ENCODE assay signal across 8 cellular contexts in the genomic region with DNA sequence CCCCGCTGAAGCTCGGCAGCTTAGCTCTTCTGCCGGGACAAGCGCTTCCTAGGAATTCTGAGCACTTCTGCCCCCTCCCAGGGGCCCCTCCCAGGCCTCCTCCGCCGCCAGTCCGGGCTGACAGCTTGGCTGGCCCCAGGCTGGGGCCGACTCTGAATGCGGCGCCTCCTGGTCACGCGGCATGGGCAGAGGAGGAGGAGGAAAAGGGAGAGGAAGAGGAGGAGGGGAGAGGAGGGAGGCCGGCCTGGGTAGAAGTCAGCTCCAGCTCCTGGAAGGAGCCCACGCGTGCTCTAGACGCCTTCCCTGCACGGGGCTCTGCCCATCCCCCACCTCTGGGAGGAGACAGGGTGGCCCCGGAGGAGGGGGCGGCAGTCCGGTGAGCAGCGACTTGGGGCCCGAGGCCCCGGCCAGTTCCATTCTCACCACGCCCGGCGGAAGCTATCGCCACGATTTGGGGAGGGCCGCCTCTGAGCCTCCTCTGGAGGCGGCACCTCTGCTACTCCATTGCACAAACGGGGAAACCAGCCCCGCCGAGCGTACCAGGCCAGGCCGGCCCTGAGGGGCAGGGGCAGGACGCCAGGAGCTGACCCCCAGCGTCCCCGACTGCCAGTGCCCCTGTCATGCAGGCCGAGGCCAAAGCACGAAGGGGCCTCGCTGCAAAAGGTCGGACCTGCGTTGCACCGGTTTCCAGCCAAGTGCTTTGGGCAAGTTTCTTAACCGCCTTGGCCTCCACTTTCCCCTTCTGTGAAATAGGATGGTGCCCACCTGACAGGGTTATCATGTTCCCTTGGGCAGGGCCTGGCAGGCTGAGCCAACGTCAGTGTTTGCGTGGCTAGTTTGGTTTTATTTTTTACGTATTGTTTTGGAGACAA. TPM values are rescaled to one million over a fixed set of nuclear protein-coding genes. Genes with fewer than 3 reads are reported as not detected.
A peak's percentile ranks its signal among the peaks of the same experiment; 100 is the strongest.
DNase-seq lines count a peak whose midpoint lies in the region; ATAC-seq and TF ChIP-seq lines count a peak whose summit lies in the region.

No MANE protein-coding gene starts in this region.

- ATAC-seq in natural killer cell treated with Interleukin-12 subunit alpha and Interleukin-12 subunit beta and Interleukin-15 and Interleukin-18, amount 100 ng/mL, for 72 hours, result no peak
- ATAC-seq in HG03460 (IDR thresholded peaks at IDR 0.05; ENCODE audit: unreplicated experiment) (no peak), HG02571 (IDR thresholded peaks at IDR 0.05; ENCODE audit: unreplicated experiment) (no peak)

- H3K36me3 Mint-ChIP-seq in endothelial cell (ENCODE audit: low read depth, unreplicated experiment), result no peaks in the 10 kb centered on the region
- H3K36me3 Mint-ChIP-seq in natural killer cell treated with Interleukin-12 subunit alpha and Interleukin-12 subunit beta and Interleukin-15 and Interleukin-18, amount 100 ng/mL, for 72 hours, result no peaks in the 10 kb centered on the region

- peak overlapping the region; percentile 88 for H3K4me3 Mint-ChIP-seq in endothelial cell (ENCODE audit: unreplicated experiment)
- peak overlapping the region; percentile 67 for H3K4me3 Mint-ChIP-seq in natural killer cell treated with Interleukin-12 subunit alpha and Interleukin-12 subunit beta and Interleukin-15 and Interleukin-18, amount 100 ng/mL, for 72 hours

- peaks cover 16% of the 10 kb centered on the region for H3K27me3 Mint-ChIP-seq in endothelial cell (ENCODE audit: unreplicated experiment)
- peaks cover 10 to 17% of the 10 kb centered on the region in 2 donors for H3K27me3 Mint-ChIP-seq in natural killer cell treated with Interleukin-12 subunit alpha and Interleukin-12 subunit beta and Interleukin-15 and Interleukin-18, amount 100 ng/mL, for 72 hours

- no peaks in the 10 kb centered on the region for H3K9me3 Mint-ChIP-seq in endothelial cell (ENCODE audit: unreplicated experiment)
- no peaks in the 10 kb centered on the region for H3K9me3 Mint-ChIP-seq in natural killer cell treated with Interleukin-12 subunit alpha and Interleukin-12 subunit beta and Interleukin-15 and Interleukin-18, amount 100 ng/mL, for 72 hours

- peak; percentile 82 for DNase-seq in ELF-1 (ENCODE audit: low read depth, low spot score)
- peak; percentile 34 for DNase-seq in OCI-M1 (lab: John Stamatoyannopoulos, UW)
- DNase-seq in endothelial cell (ENCODE audit: low spot score), result no peak
- DNase-seq in natural killer cell treated with Interleukin-12 subunit alpha and Interleukin-12 subunit beta and Interleukin-15 and Interleukin-18, amount 100 ng/mL, for 72 hours (ENCODE audit: low spot score), result no peak
- no peak for DNase-seq in germinal center (ENCODE audit: low spot score)
- no peak for DNase-seq in stimulated activated CD4-positive, alpha-beta T cell treated with anti-CD3 and anti-CD28 coated beads, Interleukin-1b, Interleukin-23, amount 100 ng/mL, for 48 hours

- H3K4me1 Mint-ChIP-seq in endothelial cell (ENCODE audit: unreplicated experiment), result peaks cover 6% of the 10 kb centered on the region
- peaks cover 7 to 11% of the 10 kb centered on the region in 2 donors for H3K4me1 Mint-ChIP-seq in natural killer cell treated with Interleukin-12 subunit alpha and Interleukin-12 subunit beta and Interleukin-15 and Interleukin-18, amount 100 ng/mL, for 72 hours (ENCODE audit: low read depth in 2 of 2)

- no peak for TF ChIP-seq CTCF in endothelial cell (IDR thresholded peaks at IDR 0.05; ENCODE audit: unreplicated experiment)

- H3K27ac Mint-ChIP-seq in endothelial cell (ENCODE audit: unreplicated experiment), result no peak overlapping the region
- H3K27ac Mint-ChIP-seq in natural killer cell treated with Interleukin-12 subunit alpha and Interleukin-12 subunit beta and Interleukin-15 and Interleukin-18, amount 100 ng/mL, for 72 hours, result no peak overlapping the region

RNA-seq across cellular contexts. Expression of gene CCNE1, which starts 31.6 kb away (rescaled TPM):
- total RNA-seq in endothelial cell (ENCODE audit: unreplicated experiment), result 2.3 TPM
- 10 to 100 TPM; 16.5 to 33.2 TPM for total RNA-seq in natural killer cell treated with Interleukin-12 subunit alpha and Interleukin-12 subunit beta and Interleukin-15 and Interleukin-18, amount 100 ng/mL, for 72 hours

Comparison
In these comparisons a context has a peak if more than half of its experiments do, and no peak if none do; other contexts are left out.
1. DNase-seq: peak in ELF-1 (single experiment) and OCI-M1 (single experiment); none in endothelial cell (single experiment), natural killer cell treated with Interleukin-12 subunit alpha and Interleukin-12 subunit beta and Interleukin-15 and Interleukin-18, amount 100 ng/mL, for 72 hours (single experiment), germinal center (single experiment) and stimulated activated CD4-positive, alpha-beta T cell treated with anti-CD3 and anti-CD28 coated beads, Interleukin-1b, Interleukin-23, amount 100 ng/mL, for 48 hours (single experiment).